In genomic region chr19:3073159-3073563, GRCh38 we compare ENCODE assay signal across 1 cellular context.
TF ChIP-seq lines count a peak whose summit lies in the region.

No MANE protein-coding gene starts in this region.

TF ChIP-seq in K562, 482 proteins besides CTCF, POLR2A, EP300 and RAD21 (continued from another document and continues in another):
- TF ChIP-seq, protein P1, sequence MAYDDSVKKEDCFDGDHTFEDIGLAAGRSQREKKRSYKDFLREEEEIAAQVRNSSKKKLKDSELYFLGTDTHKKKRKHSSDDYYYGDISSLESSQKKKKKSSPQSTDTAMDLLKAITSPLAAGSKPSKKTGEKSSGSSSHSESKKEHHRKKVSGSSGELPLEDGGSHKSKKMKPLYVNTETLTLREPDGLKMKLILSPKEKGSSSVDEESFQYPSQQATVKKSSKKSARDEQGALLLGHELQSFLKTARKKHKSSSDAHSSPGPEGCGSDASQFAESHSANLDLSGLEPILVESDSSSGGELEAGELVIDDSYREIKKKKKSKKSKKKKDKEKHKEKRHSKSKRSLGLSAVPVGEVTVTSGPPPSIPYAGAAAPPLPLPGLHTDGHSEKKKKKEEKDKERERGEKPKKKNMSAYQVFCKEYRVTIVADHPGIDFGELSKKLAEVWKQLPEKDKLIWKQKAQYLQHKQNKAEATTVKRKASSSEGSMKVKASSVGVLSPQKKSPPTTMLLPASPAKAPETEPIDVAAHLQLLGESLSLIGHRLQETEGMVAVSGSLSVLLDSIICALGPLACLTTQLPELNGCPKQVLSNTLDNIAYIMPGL (CRISPR knock-in tag; IDR thresholded peaks at IDR 0.05) = no peak
- TF ChIP-seq TOE1 (IDR thresholded peaks at IDR 0.05; ENCODE audit: borderline replicate concordance) (peak; percentile 99), TOE1 (CRISPR knock-in tag; IDR thresholded peaks at IDR 0.05; ENCODE audit: borderline replicate concordance, low read depth) (no peak), NR2F6 (CRISPR knock-in tag; IDR thresholded peaks at IDR 0.05) (no peak), ZNF324 (CRISPR knock-in tag; IDR thresholded peaks at IDR 0.05) (no peak), GATA2 (CRISPR knock-in tag; IDR thresholded peaks at IDR 0.05) (no peak), ERF (CRISPR knock-in tag; IDR thresholded peaks at IDR 0.05) (no peak), ZNF23 (CRISPR knock-in tag; IDR thresholded peaks at IDR 0.05) (no peak), CREBBP (IDR thresholded peaks at IDR 0.05; ENCODE audit: low read depth, low read length) (no peak), LARP7 (IDR thresholded peaks at IDR 0.05) (no peak), POU5F1 (IDR thresholded peaks at IDR 0.05; ENCODE audit: borderline replicate concordance, low read depth, low read length, partially characterized antibody) (no peak), ATF1 (CRISPR knock-in tag; IDR thresholded peaks at IDR 0.05) (no peak), ATF1 (tag; IDR thresholded peaks at IDR 0.05) (peak; percentile 62), SP2 (IDR thresholded peaks at IDR 0.05; ENCODE audit: extremely low read depth, low read depth, low read length, poor library complexity, severe bottlenecking) (no peak), FIP1L1 (IDR thresholded peaks at IDR 0.05; ENCODE audit: low read depth, low read length, poor library complexity, severe bottlenecking) (no peak), PTRF (tag; IDR thresholded peaks at IDR 0.05) (no peak), STAT5A (IDR thresholded peaks at IDR 0.05; ENCODE audit: borderline replicate concordance, low read length) (no peak), TSHZ1 (CRISPR knock-in tag; IDR thresholded peaks at IDR 0.05) (no peak), BRCA1 (IDR thresholded peaks at IDR 0.05) (no peak), BRCA1 (CRISPR knock-in tag; IDR thresholded peaks at IDR 0.05) (no peak), POLR3A (IDR thresholded peaks at IDR 0.05; ENCODE audit: borderline replicate concordance, extremely low read depth, insufficient read depth, insufficient read length) (no peak), FOXA3 (CRISPR knock-in tag; conservative IDR thresholded peaks at IDR 0.05 in 1 of 2, IDR thresholded peaks at IDR 0.05 in 1 of 2) (no peak), SMARCA5 (IDR thresholded peaks at IDR 0.05) (peak; percentile 88), GATAD2A (IDR thresholded peaks at IDR 0.05) (no peak), ZNF217 (CRISPR knock-in tag; IDR thresholded peaks at IDR 0.05) (no peak), SAP30 (IDR thresholded peaks at IDR 0.05; ENCODE audit: borderline replicate concordance, insufficient read depth, low read depth, low read length, poor library complexity, severe bottlenecking) (peak; percentile 23), HDAC2 (IDR thresholded peaks at IDR 0.05) (peak; percentile 69; the same call in 1 of the 2 replicates), RBBP5 (IDR thresholded peaks at IDR 0.05; ENCODE audit: borderline replicate concordance, insufficient read depth, low read length, poor library complexity, severe bottlenecking) (no peak), MCM5 (IDR thresholded peaks at IDR 0.05; ENCODE audit: low read depth) (no peak), HCFC1 (IDR thresholded peaks at IDR 0.05; ENCODE audit: low read depth, low read length) (no peak), CEBPB (tag; IDR thresholded peaks at IDR 0.05) (no peak), ZFX (CRISPR knock-in tag; IDR thresholded peaks at IDR 0.05) (no peak), BMI1 (IDR thresholded peaks at IDR 0.05; ENCODE audit: low read length) (no peak), LEF1 (IDR thresholded peaks at IDR 0.05) (no peak), SETDB1 (IDR thresholded peaks at IDR 0.05; ENCODE audit: low read length) (no peak), ZNF184 (CRISPR knock-in tag; IDR thresholded peaks at IDR 0.05) (no peak), KDM2B (CRISPR knock-in tag; IDR thresholded peaks at IDR 0.05) (no peak), ZNF140 (CRISPR knock-in tag; IDR thresholded peaks at IDR 0.05) (no peak), TCF7 (IDR thresholded peaks at IDR 0.05; ENCODE audit: borderline replicate concordance) (no peak)
- TF ChIP-seq, protein P2, sequence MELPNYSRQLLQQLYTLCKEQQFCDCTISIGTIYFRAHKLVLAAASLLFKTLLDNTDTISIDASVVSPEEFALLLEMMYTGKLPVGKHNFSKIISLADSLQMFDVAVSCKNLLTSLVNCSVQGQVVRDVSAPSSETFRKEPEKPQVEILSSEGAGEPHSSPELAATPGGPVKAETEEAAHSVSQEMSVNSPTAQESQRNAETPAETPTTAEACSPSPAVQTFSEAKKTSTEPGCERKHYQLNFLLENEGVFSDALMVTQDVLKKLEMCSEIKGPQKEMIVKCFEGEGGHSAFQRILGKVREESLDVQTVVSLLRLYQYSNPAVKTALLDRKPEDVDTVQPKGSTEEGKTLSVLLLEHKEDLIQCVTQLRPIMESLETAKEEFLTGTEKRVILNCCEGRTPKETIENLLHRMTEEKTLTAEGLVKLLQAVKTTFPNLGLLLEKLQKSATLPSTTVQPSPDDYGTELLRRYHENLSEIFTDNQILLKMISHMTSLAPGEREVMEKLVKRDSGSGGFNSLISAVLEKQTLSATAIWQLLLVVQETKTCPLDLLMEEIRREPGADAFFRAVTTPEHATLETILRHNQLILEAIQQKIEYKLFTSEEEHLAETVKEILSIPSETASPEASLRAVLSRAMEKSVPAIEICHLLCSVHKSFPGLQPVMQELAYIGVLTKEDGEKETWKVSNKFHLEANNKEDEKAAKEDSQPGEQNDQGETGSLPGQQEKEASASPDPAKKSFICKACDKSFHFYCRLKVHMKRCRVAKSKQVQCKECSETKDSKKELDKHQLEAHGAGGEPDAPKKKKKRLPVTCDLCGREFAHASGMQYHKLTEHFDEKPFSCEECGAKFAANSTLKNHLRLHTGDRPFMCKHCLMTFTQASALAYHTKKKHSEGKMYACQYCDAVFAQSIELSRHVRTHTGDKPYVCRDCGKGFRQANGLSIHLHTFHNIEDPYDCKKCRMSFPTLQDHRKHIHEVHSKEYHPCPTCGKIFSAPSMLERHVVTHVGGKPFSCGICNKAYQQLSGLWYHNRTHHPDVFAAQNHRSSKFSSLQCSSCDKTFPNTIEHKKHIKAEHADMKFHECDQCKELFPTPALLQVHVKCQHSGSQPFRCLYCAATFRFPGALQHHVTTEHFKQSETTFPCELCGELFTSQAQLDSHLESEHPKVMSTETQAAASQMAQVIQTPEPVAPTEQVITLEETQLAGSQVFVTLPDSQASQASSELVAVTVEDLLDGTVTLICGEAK (IDR thresholded peaks at IDR 0.05) = no peak
- TF ChIP-seq, protein P2 (CRISPR knock-in tag; IDR thresholded peaks at IDR 0.05) = no peak
- TF ChIP-seq, protein P3, sequence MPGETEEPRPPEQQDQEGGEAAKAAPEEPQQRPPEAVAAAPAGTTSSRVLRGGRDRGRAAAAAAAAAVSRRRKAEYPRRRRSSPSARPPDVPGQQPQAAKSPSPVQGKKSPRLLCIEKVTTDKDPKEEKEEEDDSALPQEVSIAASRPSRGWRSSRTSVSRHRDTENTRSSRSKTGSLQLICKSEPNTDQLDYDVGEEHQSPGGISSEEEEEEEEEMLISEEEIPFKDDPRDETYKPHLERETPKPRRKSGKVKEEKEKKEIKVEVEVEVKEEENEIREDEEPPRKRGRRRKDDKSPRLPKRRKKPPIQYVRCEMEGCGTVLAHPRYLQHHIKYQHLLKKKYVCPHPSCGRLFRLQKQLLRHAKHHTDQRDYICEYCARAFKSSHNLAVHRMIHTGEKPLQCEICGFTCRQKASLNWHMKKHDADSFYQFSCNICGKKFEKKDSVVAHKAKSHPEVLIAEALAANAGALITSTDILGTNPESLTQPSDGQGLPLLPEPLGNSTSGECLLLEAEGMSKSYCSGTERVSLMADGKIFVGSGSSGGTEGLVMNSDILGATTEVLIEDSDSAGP (CRISPR knock-in tag; IDR thresholded peaks at IDR 0.05) = no peak
- TF ChIP-seq, protein P4, sequence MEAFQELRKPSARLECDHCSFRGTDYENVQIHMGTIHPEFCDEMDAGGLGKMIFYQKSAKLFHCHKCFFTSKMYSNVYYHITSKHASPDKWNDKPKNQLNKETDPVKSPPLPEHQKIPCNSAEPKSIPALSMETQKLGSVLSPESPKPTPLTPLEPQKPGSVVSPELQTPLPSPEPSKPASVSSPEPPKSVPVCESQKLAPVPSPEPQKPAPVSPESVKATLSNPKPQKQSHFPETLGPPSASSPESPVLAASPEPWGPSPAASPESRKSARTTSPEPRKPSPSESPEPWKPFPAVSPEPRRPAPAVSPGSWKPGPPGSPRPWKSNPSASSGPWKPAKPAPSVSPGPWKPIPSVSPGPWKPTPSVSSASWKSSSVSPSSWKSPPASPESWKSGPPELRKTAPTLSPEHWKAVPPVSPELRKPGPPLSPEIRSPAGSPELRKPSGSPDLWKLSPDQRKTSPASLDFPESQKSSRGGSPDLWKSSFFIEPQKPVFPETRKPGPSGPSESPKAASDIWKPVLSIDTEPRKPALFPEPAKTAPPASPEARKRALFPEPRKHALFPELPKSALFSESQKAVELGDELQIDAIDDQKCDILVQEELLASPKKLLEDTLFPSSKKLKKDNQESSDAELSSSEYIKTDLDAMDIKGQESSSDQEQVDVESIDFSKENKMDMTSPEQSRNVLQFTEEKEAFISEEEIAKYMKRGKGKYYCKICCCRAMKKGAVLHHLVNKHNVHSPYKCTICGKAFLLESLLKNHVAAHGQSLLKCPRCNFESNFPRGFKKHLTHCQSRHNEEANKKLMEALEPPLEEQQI (IDR thresholded peaks at IDR 0.05) = no peak
- TF ChIP-seq, protein P5, sequence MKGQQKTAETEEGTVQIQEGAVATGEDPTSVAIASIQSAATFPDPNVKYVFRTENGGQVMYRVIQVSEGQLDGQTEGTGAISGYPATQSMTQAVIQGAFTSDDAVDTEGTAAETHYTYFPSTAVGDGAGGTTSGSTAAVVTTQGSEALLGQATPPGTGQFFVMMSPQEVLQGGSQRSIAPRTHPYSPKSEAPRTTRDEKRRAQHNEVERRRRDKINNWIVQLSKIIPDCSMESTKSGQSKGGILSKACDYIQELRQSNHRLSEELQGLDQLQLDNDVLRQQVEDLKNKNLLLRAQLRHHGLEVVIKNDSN (CRISPR knock-in tag; IDR thresholded peaks at IDR 0.05) = peak; percentile 76
